In genomic region chr2:216354236-216354788, GRCh38 we compare ENCODE assay signal across 23 cellular contexts. TPM values are rescaled to one million over a fixed set of nuclear protein-coding genes. Genes with fewer than 3 reads are reported as not detected.
A peak's percentile ranks its signal among the peaks of the same experiment; 100 is the strongest.
DNase-seq lines count a peak whose midpoint lies in the region; ATAC-seq, FAIRE-seq and TF ChIP-seq lines count a peak whose summit lies in the region.
"Had no signal": no experiment of that assay in that cellular context is flagged by ENCODE, and none has a peak within 500 bp of the region (broad histone marks: within the 10 kb centered on the region; RNA-seq: fewer than 3 reads in every experiment).

No MANE protein-coding gene starts in this region.

- H3K4me2 ChIP-seq in astrocyte (ENCODE audit: low read length), result no peak overlapping the region
- H3K4me2 ChIP-seq: PC-9 had no signal

- no peak for FAIRE-seq in astrocyte (lab: Jason Lieb, UNC)
- FAIRE-seq: G401.6, HepG2, urothelium cell line had no signal

- peak overlapping the region; percentile 57 for H3K4me3 Mint-ChIP-seq in CD4-positive, alpha-beta T cell
- H3K4me3 Mint-ChIP-seq in HFFc6, result no peak overlapping the region
- H3K4me3 Mint-ChIP-seq in astrocyte (ENCODE audit: unreplicated experiment), result no peak overlapping the region
- H3K4me3 Mint-ChIP-seq: activated T-helper 1 cell treated with anti-CD3 and anti-CD28 coated beads, Interleukin-12 subunit alpha, Interleukin-12 subunit beta, Interleukin-2, Interleukin-4 antibody, amounts not matched to agents 30 ng/mL and 10 ng/mL and 1 ng/mL, durations not matched to agents 14 hours and 24 hours and 36 hours had no signal

- H4K20me1 ChIP-seq in astrocyte (ENCODE audit: insufficient read depth, low read length), result peaks cover 15% of the 10 kb centered on the region

- H3K27me3 ChIP-seq in CD4-positive, alpha-beta T cell (ENCODE audit: control insufficient read depth, insufficient read depth, low read length), result no peaks in the 10 kb centered on the region
- no peaks in the 10 kb centered on the region for H3K27me3 ChIP-seq in astrocyte (ENCODE audit: insufficient read depth, low read length)
- H3K27me3 ChIP-seq: right lobe of liver had no signal

- no peak for TF ChIP-seq CTCF in CD4-positive, alpha-beta T cell (IDR thresholded peaks at IDR 0.05)
- no peak for TF ChIP-seq CTCF in HFFc6 (IDR thresholded peaks at IDR 0.05)
- TF ChIP-seq CTCF in astrocyte (IDR thresholded peaks at IDR 0.05; ENCODE audit: insufficient read depth, low read depth, low read length), result no peak

- no peaks in the 10 kb centered on the region for H3K27me3 Mint-ChIP-seq in CD4-positive, alpha-beta T cell
- H3K27me3 Mint-ChIP-seq in HFFc6 (ENCODE audit: insufficient read depth), result no peaks in the 10 kb centered on the region; the same call in 1 of the 2 replicates
- no peaks in the 10 kb centered on the region for H3K27me3 Mint-ChIP-seq in astrocyte (ENCODE audit: low read depth, unreplicated experiment)

- H3K36me3 Mint-ChIP-seq in CD4-positive, alpha-beta T cell (ENCODE audit: low read depth), result no peaks in the 10 kb centered on the region
- peaks cover 39% of the 10 kb centered on the region for H3K36me3 Mint-ChIP-seq in HFFc6 (ENCODE audit: low read depth)
- H3K36me3 Mint-ChIP-seq in astrocyte (ENCODE audit: low read depth, unreplicated experiment), result peaks cover 18% of the 10 kb centered on the region

- H3K27ac Mint-ChIP-seq in CD4-positive, alpha-beta T cell, result peak overlapping the region; percentile 85
- H3K27ac Mint-ChIP-seq in HFFc6 (peak overlapping the region; percentile 40; the same call in 1 of the 2 replicates), astrocyte (ENCODE audit: unreplicated experiment) (no peak overlapping the region)
- H3K27ac Mint-ChIP-seq: activated T-helper 1 cell treated with anti-CD3 and anti-CD28 coated beads, Interleukin-12 subunit alpha, Interleukin-12 subunit beta, Interleukin-2, Interleukin-4 antibody, amounts not matched to agents 30 ng/mL and 10 ng/mL and 1 ng/mL, durations not matched to agents 14 hours and 24 hours and 36 hours had no signal

- peaks cover 30% of the 10 kb centered on the region for H3K79me2 ChIP-seq in astrocyte (ENCODE audit: insufficient read depth, low read length)

- H3K4me1 Mint-ChIP-seq in CD4-positive, alpha-beta T cell (ENCODE audit: low read depth), result peaks cover 63% of the 10 kb centered on the region
- H3K4me1 Mint-ChIP-seq in HFFc6 (ENCODE audit: low read depth), result peaks cover 73% of the 10 kb centered on the region
- peaks cover 38% of the 10 kb centered on the region for H3K4me1 Mint-ChIP-seq in astrocyte (ENCODE audit: low read depth, unreplicated experiment)

- no peaks in the 10 kb centered on the region for H3K9me3 ChIP-seq in CD4-positive, alpha-beta T cell (ENCODE audit: control insufficient read depth, low read length)
- no peaks in the 10 kb centered on the region for H3K9me3 ChIP-seq in astrocyte (ENCODE audit: insufficient read depth, low read depth, low read length)
- H3K9me3 ChIP-seq: right lobe of liver, SJCRH30 had no signal

- POLR2A ChIA-PET in CD4-positive, alpha-beta T cell (lab: Charles Lee), result interaction anchor here (2.2 kb wide), 1 partner anchor 57 kb away, joined by 14 read pairs; the partner anchor contains the start of gene SMARCAL1

- H3K9me3 Mint-ChIP-seq in CD4-positive, alpha-beta T cell, result no peaks in the 10 kb centered on the region
- H3K9me3 Mint-ChIP-seq in HFFc6 (no peaks in the 10 kb centered on the region), astrocyte (ENCODE audit: unreplicated experiment) (peaks cover 6% of the 10 kb centered on the region)
- H3K9me3 Mint-ChIP-seq: activated T-helper 1 cell treated with anti-CD3 and anti-CD28 coated beads, Interleukin-12 subunit alpha, Interleukin-12 subunit beta, Interleukin-2, Interleukin-4 antibody, amounts not matched to agents 30 ng/mL and 10 ng/mL and 1 ng/mL, durations not matched to agents 14 hours and 24 hours and 36 hours had no signal

- CTCF ChIA-PET in CD4-positive, alpha-beta T cell (lab: Charles Lee), result no interaction called here

- H3K27ac ChIP-seq in CD4-positive, alpha-beta T cell (ENCODE audit: low read depth, low read length), result peak overlapping the region; percentile 1
- H3K27ac ChIP-seq in astrocyte (ENCODE audit: low read depth, low read length) (no peak overlapping the region), substantia nigra (ENCODE audit: low read depth, low read length, poor library complexity, severe bottlenecking) (no peak overlapping the region)
- H3K27ac ChIP-seq: epithelial cell of prostate, PC-9, right lobe of liver, SJCRH30 had no signal

- H3K4me3 ChIP-seq in astrocyte (ENCODE audit: insufficient read depth, low read depth, low read length), result no peak overlapping the region
- H3K4me3 ChIP-seq: PC-9, right lobe of liver, SJCRH30 had no signal

- no peak overlapping the region for H3K9ac ChIP-seq in astrocyte (ENCODE audit: low read length)

- H3K4me1 ChIP-seq in astrocyte (ENCODE audit: insufficient read depth, low read length), result peaks cover 21% of the 10 kb centered on the region
- H3K4me1 ChIP-seq: right lobe of liver, SJCRH30 had no signal

- intact Hi-C loops in CD4-positive, alpha-beta T cell (cut with DNase I, micrococcal nuclease), result loop anchor here (2.0 to 5.0 kb wide), 2 partner anchors 50 to 58 kb away; partner anchors contain the start of gene SMARCAL1 (in 1 of the 2)

- DNase-seq in CD4-positive, alpha-beta T cell, result no peak
- DNase-seq in HFFc6 (no peak), astrocyte (ENCODE audit: low read depth) (peak; percentile 65), left lobe of liver (ENCODE audit: low spot score) (peak; percentile 28), substantia nigra (lab: John Stamatoyannopoulos, UW) (no peak), NOMO-1 treated with DMSO at 0.1 percent for 48 hours (lab: John Stamatoyannopoulos, UW; ENCODE audit: unreplicated experiment) (no peak), A172 (ENCODE audit: low spot score) (no peak)
- DNase-seq: activated CD8-positive, alpha-beta memory T cell treated with anti-CD3 and anti-CD28 coated beads for 24 hours; amniotic stem cell; central memory CD4-positive, alpha-beta T cell; foreskin melanocyte; kidney glomerular epithelial cell; NCI-H1436 treated with DMSO at 0.1 percent for 48 hours; PC-9; right lobe of liver; SJCRH30; stimulated activated CD4-positive, alpha-beta T cell treated with anti-CD3 and anti-CD28 coated beads, Interleukin-15, amount 100 ng/mL, for 24 hours had no signal

- ATAC-seq in CD4-positive, alpha-beta T cell (ENCODE audit: poor library complexity), result no peak
- no peak for ATAC-seq in left lobe of liver
- ATAC-seq in GM18873 (IDR thresholded peaks at IDR 0.05; ENCODE audit: low FRiP score, unreplicated experiment), result no peak
- ATAC-seq: HepG2, right lobe of liver had no signal

- H3K36me3 ChIP-seq in astrocyte (ENCODE audit: insufficient read depth, low read length), result no peaks in the 10 kb centered on the region
- H3K36me3 ChIP-seq: right lobe of liver, SJCRH30 had no signal

- H2AFZ ChIP-seq in astrocyte (ENCODE audit: low read depth, low read length), result no peak overlapping the region
- H2AFZ ChIP-seq: PC-9 had no signal

RNA-seq across cellular contexts. Expression of gene MARCHF4, which starts 18.0 kb away (rescaled TPM):
- not detected for total RNA-seq in CD4-positive, alpha-beta T cell
- total RNA-seq in HFFc6 (2021; fragmentation: NEBNext Ultra II Directional; extraction: Animal tissue kit (Norgen Biotek cat#: 25700)), result 10 to 100 TPM; 44.9 to 70.3 (median 48.2) TPM
- total RNA-seq in astrocyte (28.1 and 42.8 TPM in 2 replicates), left lobe of liver (not detected)
- 6.4 and 6.9 TPM in 2 replicates for total RNA-seq in A172 (2014; rRNA removed; shearing (Covaris generic))
- total RNA-seq: activated T-helper 1 cell treated with anti-CD3 and anti-CD28 coated beads, Interleukin-12 subunit alpha, Interleukin-12 subunit beta, Interleukin-2, Interleukin-4 antibody, amounts not matched to agents 30 ng/mL and 10 ng/mL and 1 ng/mL, durations not matched to agents 14 hours and 24 hours and 36 hours; HepG2; right lobe of liver; SJCRH30 had no signal

RNA-seq across cellular contexts. Expression of gene SMARCAL1, which starts 58.0 kb away (rescaled TPM):
- total RNA-seq in CD4-positive, alpha-beta T cell, result 1 to 10 TPM; 6.3 TPM
- total RNA-seq in HFFc6 (2021; fragmentation: NEBNext Ultra II Directional; extraction: Animal tissue kit (Norgen Biotek cat#: 25700)), result 10 to 100 TPM; 25.6 to 33.1 (median 32.1) TPM
- 35.2 and 37.6 TPM in 2 replicates for total RNA-seq in astrocyte
- 6.5 TPM for total RNA-seq in left lobe of liver
- total RNA-seq in A172 (2014; rRNA removed; shearing (Covaris generic)), result 12.7 and 25.1 TPM in 2 replicates

Comparison
In these comparisons a context has a peak if more than half of its experiments do, and no peak if none do; other contexts are left out.
1. DNase-seq: peak in astrocyte (single experiment) and left lobe of liver (single experiment); none in CD4-positive, alpha-beta T cell (0 of 10), HFFc6 (single experiment), substantia nigra (0 of 49), NOMO-1 treated with DMSO at 0.1 percent for 48 hours (single experiment) and A172 (single experiment).